ENCODE assay signal across 8 cellular contexts in the genomic region with DNA sequence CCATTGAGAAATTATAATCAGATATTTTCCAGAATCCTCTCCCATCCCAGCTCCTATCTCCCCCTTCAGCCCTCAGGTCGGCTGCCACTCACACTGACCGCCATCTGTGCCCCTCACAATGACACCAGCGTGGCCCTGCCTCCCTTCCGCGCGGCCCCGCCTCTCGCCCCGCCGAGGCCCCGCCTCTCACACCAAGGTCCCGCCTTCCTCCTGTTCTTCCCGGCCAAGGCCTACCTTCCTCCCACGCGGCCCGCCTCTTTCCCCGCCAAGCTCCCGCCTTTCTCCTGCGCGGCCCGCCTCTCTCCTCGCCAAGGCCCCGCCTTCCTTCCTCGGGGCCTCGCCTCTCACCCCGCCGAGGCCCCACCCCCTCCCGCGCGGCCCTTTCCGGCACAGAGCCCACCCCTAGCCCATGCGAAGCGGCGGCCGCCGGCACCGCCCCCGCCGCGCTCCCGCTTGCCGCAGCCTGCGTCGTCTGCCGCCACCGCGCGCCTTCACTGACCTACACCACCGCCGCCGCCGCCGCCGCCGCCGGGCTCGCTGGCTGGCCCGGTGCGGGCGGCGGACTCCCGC. TPM values are rescaled to one million over a fixed set of nuclear protein-coding genes. Genes with fewer than 3 reads are reported as not detected.
A peak's percentile ranks its signal among the peaks of the same experiment; 100 is the strongest.
DNase-seq lines count a peak whose midpoint lies in the region; ATAC-seq and FAIRE-seq lines count a peak whose summit lies in the region.

Gene DNAJC21, plus strand, starts transcription at position 410 of the 570 bp plus-strand sequence. CDS start 261 bp downstream, outside the sequence.

- DNase-seq in CMK (ENCODE audit: low read depth): peak; percentile 86
- peak; percentile 99 for DNase-seq in HTR-8/SVneo (ENCODE audit: insufficient read length, low spot score)
- peak; percentile 100 for DNase-seq in NOMO-1 treated with DMSO at 0.1 percent for 48 hours (lab: John Stamatoyannopoulos, UW; ENCODE audit: unreplicated experiment)
- peak; percentile 94 for DNase-seq in effector CD8-positive, alpha-beta T cell (lab: John Stamatoyannopoulos, UW)
- DNase-seq in lung microvascular endothelial cell (ENCODE audit: low read depth in 2 of 2): peak; percentile 98
- peak; percentile 97 to 98 (median 98) for DNase-seq in stimulated activated CD4-positive, alpha-beta T cell treated with anti-CD3 and anti-CD28 coated beads, TNF-alpha, amount 100 ng/mL, for 4 hours (ENCODE audit: low read depth in 3 of 3)

- peak; percentile 76 for ATAC-seq in GM21381 (IDR thresholded peaks at IDR 0.05; ENCODE audit: unreplicated experiment)

- POLR2A ChIA-PET in activated CD8-positive, alpha-beta memory T cell treated with anti-CD3 and anti-CD28 coated beads for 36 hours (lab: Charles Lee): interaction anchor here (0.5 to 4.2 kb wide), 4 partner anchors 11 to 1223 kb away, joined by 3 to 73 read pairs (median 8); partner anchors contain the start of genes BRIX1, LMBRD2, RAD1 and SKP2

- CTCF ChIA-PET in activated CD8-positive, alpha-beta memory T cell treated with anti-CD3 and anti-CD28 coated beads for 36 hours (lab: Charles Lee): interaction anchor here (1.0 to 1.9 kb wide), 2 partner anchors 9 to 14 kb away, joined by 3 to 15 read pairs; partner anchors contain the start of genes BRIX1 and RAD1

- peak; percentile 98 for FAIRE-seq in HTR-8/SVneo (lab: Jason Lieb, UNC)

RNA-seq across cellular contexts. Expression of gene DNAJC21, which starts in this region (rescaled TPM):
- total RNA-seq in activated CD8-positive, alpha-beta memory T cell treated with anti-CD3 and anti-CD28 coated beads for 36 hours: 10 to 100 TPM; 59.6 to 61.7 TPM
- total RNA-seq in lung microvascular endothelial cell: 15.9 and 22.8 TPM in 2 replicates

Comparison
In these comparisons a context has a peak if more than half of its experiments do, and no peak if none do; other contexts are left out.
1. Peak in every context shown above with its lines: DNase-seq and ATAC-seq.